ENCODE assay signal across 2 cellular contexts in the genomic region with DNA sequence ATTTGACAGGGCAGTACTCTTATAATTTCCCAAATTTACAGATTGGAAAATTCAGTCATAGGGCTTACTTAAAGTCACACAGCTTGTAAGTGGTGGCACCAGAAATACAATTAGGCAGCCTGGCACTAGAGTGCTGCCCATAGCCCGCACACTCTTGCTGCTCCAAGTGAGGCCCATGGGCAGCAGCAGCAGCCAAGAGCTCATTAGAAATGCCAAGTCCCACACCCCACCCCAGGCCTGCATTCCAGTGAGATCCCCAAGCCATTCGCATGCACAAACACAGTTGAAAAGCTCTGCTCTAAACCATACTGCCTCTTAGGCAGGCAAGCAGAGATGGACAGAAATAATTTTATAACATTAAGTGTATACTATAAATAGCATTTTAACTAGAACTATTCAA.
TF ChIP-seq lines count a peak whose summit lies in the region.

No MANE protein-coding gene starts in this region.

TF ChIP-seq in WTC11, 78 proteins besides CTCF, POLR2A, EP300 and RAD21:
- no peak for TF ChIP-seq TP53 (CRISPR knock-in tag; IDR thresholded peaks at IDR 0.05)
- TF ChIP-seq TEAD4 (CRISPR knock-in tag; IDR thresholded peaks at IDR 0.05): no peak
- TF ChIP-seq CBFB (CRISPR knock-in tag; IDR thresholded peaks at IDR 0.05; ENCODE audit: low read depth): no peak
- TF ChIP-seq, protein P1, sequence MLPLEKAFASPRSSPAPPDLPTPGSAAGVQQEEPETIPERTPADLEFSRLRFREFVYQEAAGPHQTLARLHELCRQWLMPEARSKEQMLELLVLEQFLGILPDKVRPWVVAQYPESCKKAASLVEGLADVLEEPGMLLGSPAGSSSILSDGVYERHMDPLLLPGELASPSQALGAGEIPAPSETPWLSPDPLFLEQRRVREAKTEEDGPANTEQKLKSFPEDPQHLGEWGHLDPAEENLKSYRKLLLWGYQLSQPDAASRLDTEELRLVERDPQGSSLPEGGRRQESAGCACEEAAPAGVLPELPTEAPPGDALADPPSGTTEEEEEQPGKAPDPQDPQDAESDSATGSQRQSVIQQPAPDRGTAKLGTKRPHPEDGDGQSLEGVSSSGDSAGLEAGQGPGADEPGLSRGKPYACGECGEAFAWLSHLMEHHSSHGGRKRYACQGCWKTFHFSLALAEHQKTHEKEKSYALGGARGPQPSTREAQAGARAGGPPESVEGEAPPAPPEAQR (CRISPR knock-in tag; IDR thresholded peaks at IDR 0.05): no peak
- TF ChIP-seq, protein P2, sequence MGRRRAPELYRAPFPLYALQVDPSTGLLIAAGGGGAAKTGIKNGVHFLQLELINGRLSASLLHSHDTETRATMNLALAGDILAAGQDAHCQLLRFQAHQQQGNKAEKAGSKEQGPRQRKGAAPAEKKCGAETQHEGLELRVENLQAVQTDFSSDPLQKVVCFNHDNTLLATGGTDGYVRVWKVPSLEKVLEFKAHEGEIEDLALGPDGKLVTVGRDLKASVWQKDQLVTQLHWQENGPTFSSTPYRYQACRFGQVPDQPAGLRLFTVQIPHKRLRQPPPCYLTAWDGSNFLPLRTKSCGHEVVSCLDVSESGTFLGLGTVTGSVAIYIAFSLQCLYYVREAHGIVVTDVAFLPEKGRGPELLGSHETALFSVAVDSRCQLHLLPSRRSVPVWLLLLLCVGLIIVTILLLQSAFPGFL (CRISPR knock-in tag; IDR thresholded peaks at IDR 0.05; ENCODE audit: borderline replicate concordance): no peak
- no peak for TF ChIP-seq NFYB (CRISPR knock-in tag; conservative IDR thresholded peaks at IDR 0.05; ENCODE audit: low read depth)

TF ChIP-seq in SK-N-SH treated with all-trans-retinoic acid at 6 μM for 48 hours, 23 proteins besides CTCF, POLR2A, EP300 and RAD21:
- no peak for TF ChIP-seq RARB (CRISPR knock-in tag; IDR thresholded peaks at IDR 0.05)
- no peak for TF ChIP-seq TOX (CRISPR knock-in tag; IDR thresholded peaks at IDR 0.05; ENCODE audit: borderline replicate concordance)
- no peak for TF ChIP-seq ZFP30 (CRISPR knock-in tag; IDR thresholded peaks at IDR 0.05)
TF ChIP-seq in SK-N-SH treated with all-trans-retinoic acid at 6 μM for 48 hours: peak in this region for 0.
